11 cellular contexts compared by ENCODE assay signal in genomic region chr16:31186930-31187807, GRCh38. TPM values are rescaled to one million over a fixed set of nuclear protein-coding genes. Genes with fewer than 3 reads are reported as not detected.
DNase-seq lines count a peak whose midpoint lies in the region; ATAC-seq and TF ChIP-seq lines count a peak whose summit lies in the region.
"Had no signal": no experiment of that assay in that cellular context is flagged by ENCODE, and none has a peak within 500 bp of the region (broad histone marks: within the 10 kb centered on the region; RNA-seq: fewer than 3 reads in every experiment).

No MANE protein-coding gene starts in this region.

- TF ChIP-seq CTCF in NB4 (IDR thresholded peaks at IDR 0.05; ENCODE audit: low read depth, low read length) (no peak), WERI-Rb-1 (IDR thresholded peaks at IDR 0.05; ENCODE audit: low read depth, low read length) (no peak)

- H3K18ac ChIP-seq in mesenchymal stem cell (ENCODE audit: low read depth in 1 of 2, low read length in 2 of 2) = no peak overlapping the region

- no peaks in the 10 kb centered on the region for H3K27me3 ChIP-seq in mesenchymal stem cell (ENCODE audit: control insufficient read depth in 1 of 2, insufficient read depth in 1 of 2, low read length in 2 of 2)
- no peaks in the 10 kb centered on the region for H3K27me3 ChIP-seq in WERI-Rb-1 (ENCODE audit: insufficient read depth, low read depth, severe bottlenecking)

- no peak overlapping the region for H2BK12ac ChIP-seq in mesenchymal stem cell (ENCODE audit: low read length in 2 of 2)

- H3K4me3 ChIP-seq in NB4 (ENCODE audit: low read depth, low read length) = peak overlapping the region; percentile 19
- no peak overlapping the region for H3K4me3 ChIP-seq in mesenchymal stem cell (ENCODE audit: insufficient read depth in 1 of 2, low read depth in 1 of 2, low read length in 2 of 2)
- H3K4me3 ChIP-seq in WERI-Rb-1 (ENCODE audit: low read depth, low read length) = no peak overlapping the region
- H3K4me3 ChIP-seq: PC-9 had no signal

- peak; percentile 15 for TF ChIP-seq POLR2A in GM18505 (IDR thresholded peaks at IDR 0.05; ENCODE audit: borderline replicate concordance, extremely low read depth, insufficient read depth, insufficient read length)
- no peak for TF ChIP-seq POLR2A in NB4 (IDR thresholded peaks at IDR 0.05; ENCODE audit: extremely low read depth, insufficient read length)

- H4K8ac ChIP-seq in mesenchymal stem cell (ENCODE audit: low read length) = no peak overlapping the region

- H3K14ac ChIP-seq in mesenchymal stem cell (ENCODE audit: low read length in 2 of 2) = no peak overlapping the region

- peak overlapping the region; percentile 50 for H3K9ac ChIP-seq in mesenchymal stem cell (ENCODE audit: low read length)

- no peak overlapping the region for H4K91ac ChIP-seq in mesenchymal stem cell (ENCODE audit: low read length)

- H3K4ac ChIP-seq in mesenchymal stem cell (ENCODE audit: low read depth in 1 of 2, low read length in 2 of 2) = no peak overlapping the region

- no peak for DNase-seq in NB4 (ENCODE audit: low read depth)
- no peak for DNase-seq in mesenchymal stem cell
- no peak for DNase-seq in WERI-Rb-1
- DNase-seq: erythroblast; mesendoderm; NCI-H1092 treated with DMSO at 0.1 percent for 48 hours; NCI-H446; PC-9; stimulated activated CD4-positive, alpha-beta T cell treated with anti-CD3 and anti-CD28 coated beads, Interleukin-4, amount 100 ng/mL, for 4 hours had no signal

- no peak overlapping the region for H2BK15ac ChIP-seq in mesenchymal stem cell (ENCODE audit: low read depth, poor library complexity, severe bottlenecking)

- peaks cover 67 to 97% of the 10 kb centered on the region in 2 experiments for H3K36me3 ChIP-seq in mesenchymal stem cell (ENCODE audit: control insufficient read depth in 1 of 2, insufficient read depth in 2 of 2, low read depth in 1 of 2, low read length in 2 of 2)
- H3K36me3 ChIP-seq in WERI-Rb-1 = peaks cover 99% of the 10 kb centered on the region

- H2BK120ac ChIP-seq in mesenchymal stem cell (ENCODE audit: low read depth, low read length) = no peak overlapping the region

- H2AFZ ChIP-seq in mesenchymal stem cell (ENCODE audit: low read depth, low read length) = no peak overlapping the region
- H2AFZ ChIP-seq: PC-9 had no signal

- ATAC-seq in GM18505 (IDR thresholded peaks at IDR 0.05; ENCODE audit: unreplicated experiment) = no peak
- ATAC-seq in HG02798 (IDR thresholded peaks at IDR 0.05; ENCODE audit: poor library complexity, unreplicated experiment) = no peak

- peaks cover 9% of the 10 kb centered on the region for H3K79me1 ChIP-seq in mesenchymal stem cell (replicated peaks; ENCODE audit: low read length, poor library complexity, severe bottlenecking)

- peaks cover 16% of the 10 kb centered on the region for H3K4me1 ChIP-seq in mesenchymal stem cell (ENCODE audit: control insufficient read depth, insufficient read depth, low read depth, low read length)

- H3K9me3 ChIP-seq in mesenchymal stem cell (ENCODE audit: control insufficient read depth, low read length) (no peaks in the 10 kb centered on the region), WERI-Rb-1 (ENCODE audit: severe bottlenecking) (no peaks in the 10 kb centered on the region)

- no peak overlapping the region for H3K4me2 ChIP-seq in mesenchymal stem cell (ENCODE audit: low read length, poor library complexity, severe bottlenecking)
- H3K4me2 ChIP-seq: PC-9 had no signal

- WGBS in mesenchymal stem cell = 95% methylated on average over 10 of the region's 10 CpGs

- no peak overlapping the region for H2AK5ac ChIP-seq in mesenchymal stem cell (ENCODE audit: low read length, severe bottlenecking)

- no peak overlapping the region for H2BK5ac ChIP-seq in mesenchymal stem cell (ENCODE audit: low read depth, low read length, poor library complexity, severe bottlenecking)

- no peak overlapping the region for H3K27ac ChIP-seq in mesenchymal stem cell (ENCODE audit: low read length, poor library complexity, severe bottlenecking)
- H3K27ac ChIP-seq in WERI-Rb-1 = no peak overlapping the region
- H3K27ac ChIP-seq: PC-9 had no signal

- no peak overlapping the region for H3K23ac ChIP-seq in mesenchymal stem cell (ENCODE audit: low read length in 2 of 2)

RNA-seq across cellular contexts. Expression of gene FUS, which starts 7.2 kb away (rescaled TPM):
- 358 TPM for polyA plus RNA-seq in mesenchymal stem cell (2013, experiment 1 of 2)
- polyA plus RNA-seq in mesenchymal stem cell (2013, experiment 2 of 2) = 365 TPM

RNA-seq across cellular contexts. Expression of gene PYCARD, which starts 15.4 kb away (rescaled TPM):
- polyA plus RNA-seq in mesenchymal stem cell (2013, experiment 1 of 2) = 30.8 TPM
- 31.8 TPM for polyA plus RNA-seq in mesenchymal stem cell (2013, experiment 2 of 2)

RNA-seq across cellular contexts. Expression of gene TRIM72, which starts 26.8 kb away (rescaled TPM):
- polyA plus RNA-seq in mesenchymal stem cell (2013, experiment 1 of 2) = not detected
- polyA plus RNA-seq in mesenchymal stem cell (2013, experiment 2 of 2) = not detected

RNA-seq across cellular contexts. Expression of gene PYDC1, which starts 29.8 kb away (rescaled TPM):
- not detected for polyA plus RNA-seq in mesenchymal stem cell (2013, experiment 1 of 2)
- polyA plus RNA-seq in mesenchymal stem cell (2013, experiment 2 of 2) = not detected

RNA-seq across cellular contexts. Expression of gene PRSS36, which starts 37.3 kb away (rescaled TPM):
- 0.29 TPM for polyA plus RNA-seq in mesenchymal stem cell (2013, experiment 1 of 2)
- polyA plus RNA-seq in mesenchymal stem cell (2013, experiment 2 of 2) = 0.14 TPM
